8 cellular contexts compared by ENCODE assay signal in genomic region chr16:75463417-75464129, GRCh38. TPM values are rescaled to one million over a fixed set of nuclear protein-coding genes. Genes with fewer than 3 reads are reported as not detected.
DNase-seq lines count a peak whose midpoint lies in the region; ATAC-seq and TF ChIP-seq lines count a peak whose summit lies in the region.
"Not testable (repeated sequence)": the region's sequence is repeated elsewhere in the genome, so short reads cannot be mapped to it uniquely, and the experiment has no call there.

No MANE protein-coding gene starts in this region.

- H3K4me3 ChIP-seq in CD8-positive, alpha-beta T cell (ENCODE audit: low read depth, low read length), result peak overlapping the region; percentile 99
- H3K4me3 ChIP-seq in OCI-LY3 (ENCODE audit: low read length), result peak overlapping the region; percentile 83
- H3K4me3 ChIP-seq in esophagus squamous epithelium, result peak overlapping the region; percentile 55 to 88 (median 74)

- CTCF ChIA-PET in CD8-positive, alpha-beta T cell (lab: Charles Lee), result interaction anchor here (0.9 to 4.4 kb wide), 5 partner anchors 7 to 264 kb away, joined by 3 to 38 read pairs (median 12); partner anchors contain the start of gene CFDP1

- peak overlapping the region; percentile 92 for H3K27ac Mint-ChIP-seq in CD8-positive, alpha-beta T cell
- peak overlapping the region; percentile 95 for H3K27ac Mint-ChIP-seq in mesothelial cell of epicardium

- peak overlapping the region; percentile 75 for H3K9ac ChIP-seq in OCI-LY3 (ENCODE audit: low read length)

- 0 to 5% methylated on average over 11 to 15 of the region's 39 CpGs for WGBS in esophagus squamous epithelium, 2 donors

- ATAC-seq in CD8-positive, alpha-beta T cell, result not testable (repeated sequence)
- ATAC-seq in GM21360 (IDR thresholded peaks at IDR 0.05; ENCODE audit: unreplicated experiment) (peak; percentile 11), HG03432 (IDR thresholded peaks at IDR 0.05; ENCODE audit: unreplicated experiment) (peak; percentile 24)

- not testable (repeated sequence) for TF ChIP-seq POLR2A in esophagus squamous epithelium (IDR thresholded peaks at IDR 0.05)

- intact Hi-C loops in CD8-positive, alpha-beta T cell (cut with DNase I, micrococcal nuclease), result loop anchor here (1.0 to 5.0 kb wide), 14 partner anchors 30 to 1728 kb away; partner anchors contain the start of genes ADAT1 (in 2 of the 2), CFDP1 (in 2 of the 2), GABARAPL2 (in 2 of the 2) and MON1B (in 2 of the 2)
- intact Hi-C loops in esophagus squamous epithelium (cut with DNase I), result not testable (repeated sequence)

- not testable (repeated sequence) for H3K27me3 ChIP-seq in CD8-positive, alpha-beta T cell (ENCODE audit: insufficient read depth, low read length); OCI-LY3 (ENCODE audit: low read depth, low read length); esophagus squamous epithelium

- not testable (repeated sequence) for H3K36me3 ChIP-seq in CD8-positive, alpha-beta T cell (ENCODE audit: insufficient read depth, low read length); OCI-LY3 (replicated peaks; ENCODE audit: low read depth, low read length); esophagus squamous epithelium

- H3K36me3 Mint-ChIP-seq in CD8-positive, alpha-beta T cell, result peaks cover 12% of the 10 kb centered on the region
- H3K36me3 Mint-ChIP-seq in mesothelial cell of epicardium, result not testable (repeated sequence)

- not testable (repeated sequence) for H3K9me3 Mint-ChIP-seq in CD8-positive, alpha-beta T cell; mesothelial cell of epicardium

- H3K27ac ChIP-seq in CD8-positive, alpha-beta T cell (ENCODE audit: low read depth, low read length), result peak overlapping the region; percentile 96
- peak overlapping the region; percentile 67 for H3K27ac ChIP-seq in OCI-LY3 (ENCODE audit: low read length)
- H3K27ac ChIP-seq in esophagus squamous epithelium, result peak overlapping the region; percentile 93 to 98 (median 96)

- peaks cover 39% of the 10 kb centered on the region for H4K20me1 ChIP-seq in OCI-LY3 (ENCODE audit: insufficient read depth, low read length)

- H3K9me3 ChIP-seq in CD8-positive, alpha-beta T cell (ENCODE audit: low read length); OCI-LY3 (ENCODE audit: insufficient read depth, low read length); esophagus squamous epithelium: not testable (repeated sequence)

- peak overlapping the region; percentile 58 for H2AFZ ChIP-seq in OCI-LY3 (ENCODE audit: low read depth, low read length)

- not testable (repeated sequence) for TF ChIP-seq CTCF in CD8-positive, alpha-beta T cell (IDR thresholded peaks at IDR 0.05); OCI-LY3 (IDR thresholded peaks at IDR 0.05; ENCODE audit: low read depth, low read length); esophagus squamous epithelium (IDR thresholded peaks at IDR 0.05); mesothelial cell of epicardium (IDR thresholded peaks at IDR 0.05; ENCODE audit: unreplicated experiment)

- peaks cover 52% of the 10 kb centered on the region for H3K79me2 ChIP-seq in OCI-LY3 (ENCODE audit: low read length)

- not testable (repeated sequence) for H3K27me3 Mint-ChIP-seq in CD8-positive, alpha-beta T cell (ENCODE audit: low read depth); mesothelial cell of epicardium (ENCODE audit: low read depth)

- peak in 2 of 7 experiments; percentile 11 to 24 for DNase-seq in CD8-positive, alpha-beta T cell
- DNase-seq in activated effector memory CD4-positive, alpha-beta T cell treated with Interleukin-2 at 50 U/mL for 16 hours, result peak; percentile 1
- not testable (repeated sequence) for DNase-seq in esophagus squamous epithelium (lab: John Stamatoyannopoulos, UW)
- peak; percentile 46 to 73 for DNase-seq in mesothelial cell of epicardium (ENCODE audit: low spot score in 2 of 2, unreplicated experiment in 2 of 2)
- peak; percentile 3 to 17 for DNase-seq in stimulated activated CD4-positive, alpha-beta T cell treated with anti-CD3 and anti-CD28 coated beads, Interleukin-4, amount 100 ng/mL, for 48 hours (ENCODE audit: low read depth in 2 of 2)

- peaks cover 47% of the 10 kb centered on the region for H3K4me1 Mint-ChIP-seq in CD8-positive, alpha-beta T cell (ENCODE audit: low read depth)
- H3K4me1 Mint-ChIP-seq in mesothelial cell of epicardium, result peaks cover 36% of the 10 kb centered on the region

- POLR2A ChIA-PET in CD8-positive, alpha-beta T cell (lab: Charles Lee), result interaction anchor here (0.8 to 3.2 kb wide), 12 partner anchors 8 to 1728 kb away, joined by 3 to 20 read pairs (median 4); partner anchors contain the start of genes CFDP1, KARS1, MON1B and TERF2IP

- H3K4me1 ChIP-seq in CD8-positive, alpha-beta T cell (ENCODE audit: insufficient read depth, low read length), result peaks cover 31% of the 10 kb centered on the region
- H3K4me1 ChIP-seq in OCI-LY3 (ENCODE audit: low read length), result peaks cover 11% of the 10 kb centered on the region
- H3K4me1 ChIP-seq in esophagus squamous epithelium, result peaks cover 0 to 39% (median 11%) of the 10 kb centered on the region in 3 donors

- H3K4me2 ChIP-seq in OCI-LY3 (ENCODE audit: low read length), result peak overlapping the region; percentile 89

- peak overlapping the region; percentile 86 for H3K4me3 Mint-ChIP-seq in CD8-positive, alpha-beta T cell
- peak overlapping the region; percentile 93 for H3K4me3 Mint-ChIP-seq in mesothelial cell of epicardium

RNA-seq across cellular contexts. Expression of gene TMEM170A, which starts 0.9 kb away (rescaled TPM):
- total RNA-seq in CD8-positive, alpha-beta T cell, result 10 to 100 TPM; 36.9 to 37.5 TPM
- total RNA-seq in esophagus squamous epithelium (10 to 100 TPM; 11.6 to 19.8 (median 14.6) TPM), mesothelial cell of epicardium (37.1 to 40.2 TPM (median 38.4 TPM) in 3 replicates)

RNA-seq across cellular contexts. Expression of gene CFDP1, which starts 30.3 kb away (rescaled TPM):
- 10 to 100 TPM; 18.6 to 20.3 TPM for total RNA-seq in CD8-positive, alpha-beta T cell
- total RNA-seq in esophagus squamous epithelium (10 to 100 TPM; 32.8 to 55.8 (median 45.7) TPM), mesothelial cell of epicardium (86.7 to 89.1 TPM (median 87.0 TPM) in 3 replicates)

RNA-seq across cellular contexts. Expression of gene CHST6, which starts 31.7 kb away (rescaled TPM):
- total RNA-seq in CD8-positive, alpha-beta T cell, result not detected
- total RNA-seq in esophagus squamous epithelium, result 1 to 10 TPM in 3 of 4 donors, under 1 TPM in 1; 0.97 to 6.9 (median 4.2) TPM
- total RNA-seq in mesothelial cell of epicardium, result 1.9 to 2.4 TPM (median 2.1 TPM) in 3 replicates
